In genomic region chr1:2391385-2392070, GRCh38 we compare ENCODE assay signal across 8 cellular contexts.
DNase-seq lines count a peak whose midpoint lies in the region; ATAC-seq and TF ChIP-seq lines count a peak whose summit lies in the region.

Gene MORN1, minus strand, starts transcription at chr1:2391554. Its CDS starts 21 bp downstream, at chr1:2391533.
Gene RER1, plus strand, starts transcription at chr1:2391841. Its CDS starts 3,950 bp downstream, at chr1:2395791.

- peak within 1 kb of the TSS; percentile 92 for H3K27ac Mint-ChIP-seq in central memory CD8-positive, alpha-beta T cell (ENCODE audit: low read depth)

- no peaks in the 10 kb centered on the region for H3K9me3 Mint-ChIP-seq in central memory CD8-positive, alpha-beta T cell

- ATAC-seq in GM19035 (IDR thresholded peaks at IDR 0.05; ENCODE audit: unreplicated experiment) (peak; percentile 89), HG03342 (IDR thresholded peaks at IDR 0.05; ENCODE audit: unreplicated experiment) (peak; percentile 86)
- peak; percentile 98 for ATAC-seq in central memory CD8-positive, alpha-beta T cell (replicated peaks; ENCODE audit: extremely low read depth, poor library complexity, severe bottlenecking)

- H3K4me3 ChIP-seq in AG10803 (ENCODE audit: low read length): peak within 1 kb of the TSS; percentile 84

- H3K27me3 Mint-ChIP-seq in central memory CD8-positive, alpha-beta T cell: no peaks in the 10 kb centered on the region

- H3K36me3 Mint-ChIP-seq in central memory CD8-positive, alpha-beta T cell (ENCODE audit: insufficient read depth): peaks cover 26% of the 10 kb centered on the region

- DNase-seq in AG10803 (ENCODE audit: low read depth) (peak; percentile 99), NCI-H345 treated with DMSO at 0.1 percent for 48 hours (lab: John Stamatoyannopoulos, UW; ENCODE audit: unreplicated experiment) (peak; percentile 96), inferior parietal cortex (ENCODE audit: extremely low spot score) (peak; percentile 99), smooth muscle cell of the brain vasculature (ENCODE audit: low read depth, low spot score) (peak; percentile 97)
- peak; percentile 98 for DNase-seq in activated CD4-positive, CD25-positive, alpha-beta regulatory T cell treated with anti-CD3 and anti-CD28 coated beads, Interleukin-2, amount 50 U/mL, for 16 hours (ENCODE audit: low read depth, low spot score)
- peak; percentile 95 to 98 for DNase-seq in central memory CD8-positive, alpha-beta T cell (ENCODE audit: low spot score in 2 of 2)

- H3K4me1 Mint-ChIP-seq in central memory CD8-positive, alpha-beta T cell: peaks cover 31% of the 10 kb centered on the region

- peak within 1 kb of the TSS; percentile 85 for H3K4me3 Mint-ChIP-seq in central memory CD8-positive, alpha-beta T cell

- no peak for TF ChIP-seq CTCF in AG10803 (conservative IDR thresholded peaks at IDR 0.05; ENCODE audit: low read length)

Comparison
In these comparisons a context has a peak if more than half of its experiments do, and no peak if none do; other contexts are left out.
1. Peak in every context shown above with its lines: DNase-seq, ATAC-seq and H3K4me3 ChIP-seq.